Comparison of ENCODE assay signal across 25 cellular contexts in the genomic region with DNA sequence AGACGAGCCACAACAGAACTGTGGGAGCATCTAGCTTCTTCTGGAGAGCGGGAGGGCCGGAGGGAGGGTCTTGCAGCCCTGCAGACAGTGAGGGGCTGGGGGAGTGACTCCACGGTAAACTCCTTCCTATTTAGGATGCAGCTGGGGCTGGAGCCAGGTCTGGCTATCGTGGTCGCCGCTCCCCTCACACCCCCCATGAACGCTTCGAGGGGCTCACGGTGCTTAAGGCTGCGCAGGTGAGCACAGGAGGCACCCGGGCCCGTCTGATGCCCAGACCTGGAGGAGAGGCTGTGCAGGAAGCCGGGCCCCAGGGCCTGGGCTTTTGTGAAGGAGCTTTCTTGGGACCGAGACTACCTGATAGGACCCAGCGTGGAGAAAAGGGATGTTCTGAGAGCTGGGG. TPM values are rescaled to one million over a fixed set of nuclear protein-coding genes. Genes with fewer than 3 reads are reported as not detected.
DNase-seq lines count a peak whose midpoint lies in the region; ATAC-seq, FAIRE-seq and TF ChIP-seq lines count a peak whose summit lies in the region.
"Had no signal": no experiment of that assay in that cellular context is flagged by ENCODE, and none has a peak within 500 bp of the region (broad histone marks: within the 10 kb centered on the region; RNA-seq: fewer than 3 reads in every experiment).

No MANE protein-coding gene starts in this region.

- H3K9ac ChIP-seq in H1 (replicated peaks in 1 of 4; ENCODE audit: extremely low read depth in 1 of 4, low read depth in 3 of 4, low read length in 3 of 4), result no peak overlapping the region
- H3K9ac ChIP-seq in trophoblast cell (ENCODE audit: low read length), result no peak overlapping the region
- H3K9ac ChIP-seq: BLaER1 treated with 17β-estradiol and CSF1 and Interleukin-3, amounts not matched to agents 10 nM and 100 nM had no signal

- TF ChIP-seq RAD21 in H1 (IDR thresholded peaks at IDR 0.05 in 1 of 2, conservative IDR thresholded peaks at IDR 0.05 in 1 of 2; ENCODE audit: low read depth in 2 of 2, low read length in 2 of 2), result no peak

- no peak overlapping the region for H4K5ac ChIP-seq in H1 (ENCODE audit: insufficient read length, low read depth, low read length)

- H3K4me1 ChIP-seq in heart right ventricle, result peaks cover 0 to 54% (median 6%) of the 10 kb centered on the region in 9 donors
- peaks cover 0 to 3% (median 2%) of the 10 kb centered on the region in 4 experiments; a peak in 1 of 7 replicates for H3K4me1 ChIP-seq in H1 (replicated peaks in 1 of 4; ENCODE audit: control insufficient read depth in 3 of 4, insufficient read depth in 4 of 4, low read length in 3 of 4)
- H3K4me1 ChIP-seq in osteoblast (ENCODE audit: insufficient read depth, low read length), result no peaks in the 10 kb centered on the region
- no peaks in the 10 kb centered on the region for H3K4me1 ChIP-seq in trophoblast cell (ENCODE audit: control insufficient read depth in 1 of 2, insufficient read depth in 2 of 2, low read length in 2 of 2)
- H3K4me1 ChIP-seq: A549, BE2C had no signal

- H3K79me2 ChIP-seq in H1 (ENCODE audit: control insufficient read depth in 1 of 2, insufficient read depth in 2 of 2, low read length in 2 of 2) (no peaks in the 10 kb centered on the region), osteoblast (ENCODE audit: insufficient read depth, low read length) (peaks cover 7% of the 10 kb centered on the region), trophoblast cell (ENCODE audit: control insufficient read depth, insufficient read depth, low read length, poor library complexity) (no peaks in the 10 kb centered on the region)

- no peak for ATAC-seq in Right ventricle myocardium inferior
- no peak for ATAC-seq in heart right ventricle
- ATAC-seq: A549 had no signal

- H2BK20ac ChIP-seq in H1 (ENCODE audit: low read length), result no peak overlapping the region

- H4K12ac ChIP-seq in trophoblast cell (ENCODE audit: low read depth, low read length), result no peak overlapping the region

- H3K27me3 ChIP-seq in heart right ventricle (no peaks in the 10 kb centered on the region), H1 (replicated peaks in 1 of 4; ENCODE audit: control insufficient read depth in 3 of 4, extremely low read depth in 1 of 4, insufficient read depth in 3 of 4, low read length in 3 of 4) (no peaks in the 10 kb centered on the region), osteoblast (ENCODE audit: insufficient read depth, low read length) (no peaks in the 10 kb centered on the region), trophoblast cell (ENCODE audit: insufficient read depth, low read length) (no peaks in the 10 kb centered on the region)
- H3K27me3 ChIP-seq: BE2C had no signal

- 89 to 94% methylated on average over 16 of the region's 16 CpGs for WGBS in heart right ventricle, 2 donors
- 81% methylated on average over 14 of the region's 16 CpGs; no CpG with 5 or more reads in 1 of the 2 experiments for WGBS in H1 (ENCODE audit: extremely low coverage in 1 of 2, insufficient coverage in 1 of 2, insufficient read length in 1 of 2, insufficient replicate concordance in 2 of 2, low coverage in 1 of 2, low lambda C conversion rate in 2 of 2, missing lambda C conversion rate in 1 of 2), 2 experiments
- WGBS in trophoblast cell (ENCODE audit: extremely low coverage, insufficient coverage, insufficient read length), result no CpG with 5 or more reads among the region's 16 CpGs

- TF ChIP-seq EP300 in H1 (IDR thresholded peaks at IDR 0.05; ENCODE audit: borderline replicate concordance in 1 of 2, low read depth in 2 of 2, low read length in 2 of 2), result no peak

- TF ChIP-seq CTCF in heart right ventricle (IDR thresholded peaks at IDR 0.05) (no peak), 22Rv1 (IDR thresholded peaks at IDR 0.05) (no peak), H1 (IDR thresholded peaks at IDR 0.05; ENCODE audit: control extremely low read depth in 1 of 3, insufficient read depth in 1 of 3, low read depth in 1 of 3, low read length in 3 of 3) (no peak), osteoblast (IDR thresholded peaks at IDR 0.05; ENCODE audit: extremely low read depth, low read depth, low read length) (no peak)

- H3K4me3 ChIP-seq in heart right ventricle (no peak overlapping the region), H1 (ENCODE audit: extremely low read depth in 1 of 4, insufficient read depth in 2 of 4, low read depth in 3 of 4, low read length in 4 of 4) (no peak overlapping the region), osteoblast (ENCODE audit: insufficient read depth, low read length) (no peak overlapping the region), trophoblast cell (ENCODE audit: low read depth, low read length) (no peak overlapping the region)
- H3K4me3 ChIP-seq: A549; BLaER1 treated with 17β-estradiol and CSF1 and Interleukin-3, amounts not matched to agents 10 nM and 100 nM had no signal

- H3K4me2 ChIP-seq in H1 (ENCODE audit: insufficient read depth in 1 of 2, low read depth in 2 of 2, low read length in 2 of 2) (no peak overlapping the region), osteoblast (ENCODE audit: insufficient read depth, low read length) (no peak overlapping the region), trophoblast cell (ENCODE audit: low read length) (no peak overlapping the region)
- H3K4me2 ChIP-seq: A549; BLaER1 treated with 17β-estradiol and CSF1 and Interleukin-3, amounts not matched to agents 10 nM and 100 nM had no signal

- H3K4ac ChIP-seq in H1 (replicated peaks; ENCODE audit: insufficient read length, low read depth, low read length) (no peak overlapping the region), trophoblast cell (ENCODE audit: low read depth, low read length) (no peak overlapping the region)

- intact Hi-C loops in Right ventricle myocardium inferior (cut with DNase I), result no loop called here
- intact Hi-C loops in heart right ventricle (cut with DNase I), result no loop called here

- H3K27ac ChIP-seq in heart right ventricle, result no peak overlapping the region
- H3K27ac ChIP-seq in 22Rv1, result peak overlapping the region; percentile 25; the same call in 1 of the 2 replicates
- no peak overlapping the region for H3K27ac ChIP-seq in H1 (ENCODE audit: low read depth, low read length)
- H3K27ac ChIP-seq in osteoblast (ENCODE audit: low read depth, low read length), result no peak overlapping the region
- H3K27ac ChIP-seq in trophoblast cell (ENCODE audit: low read depth, low read length), result no peak overlapping the region
- H3K27ac ChIP-seq: A549; BLaER1 treated with 17β-estradiol and CSF1 and Interleukin-3, amounts not matched to agents 10 nM and 100 nM had no signal

- H3K79me1 ChIP-seq in H1 (ENCODE audit: low read depth, low read length) (no peaks in the 10 kb centered on the region), trophoblast cell (ENCODE audit: low read length) (no peaks in the 10 kb centered on the region)

- H4K20me1 ChIP-seq in H1 (replicated peaks in 1 of 2; ENCODE audit: control insufficient read depth in 1 of 2, insufficient read depth in 2 of 2, low read length in 2 of 2), result peaks cover 6 to 8% of the 10 kb centered on the region in 2 experiments
- H4K20me1 ChIP-seq in osteoblast (ENCODE audit: insufficient read depth, low read length), result peaks cover 16% of the 10 kb centered on the region

- H2BK15ac ChIP-seq in H1 (ENCODE audit: low read length), result no peak overlapping the region

- H3K23me2 ChIP-seq in H1 (ENCODE audit: low read depth, low read length), result no peaks in the 10 kb centered on the region

- no peak overlapping the region for H3K18ac ChIP-seq in H1 (ENCODE audit: extremely low read depth, low read length)
- no peak overlapping the region for H3K18ac ChIP-seq in trophoblast cell (ENCODE audit: low read length)

- DNase-seq in Right ventricle myocardium inferior (ENCODE audit: missing footprints) (peak; percentile 57), heart right ventricle (no peak), H1 (ENCODE audit: low read depth in 1 of 2, low spot score in 2 of 2) (no peak), osteoblast (ENCODE audit: insufficient read length, low spot score, missing footprints) (peak; percentile 63), GDM1 (lab: John Stamatoyannopoulos, UW) (no peak), trophoblast cell (no peak)
- DNase-seq: 8988T; ACHN; AML-193; BE2C; CD4-positive, alpha-beta T cell; CD8-positive, alpha-beta memory T cell; DMS 273 treated with DMSO at 0.1 percent for 48 hours; DMS79; EL; GF-D8; GOT3; H7; HCEC 1CT had no signal

- H3K36me3 ChIP-seq in heart right ventricle, result peaks cover 0 to 73% (median 20%) of the 10 kb centered on the region in 9 donors
- peaks cover 23 to 56% (median 43%) of the 10 kb centered on the region in 4 experiments for H3K36me3 ChIP-seq in H1 (ENCODE audit: control insufficient read depth in 2 of 4, insufficient read depth in 4 of 4, low read length in 3 of 4)
- H3K36me3 ChIP-seq in osteoblast (ENCODE audit: insufficient read depth, low read length), result peaks cover 67% of the 10 kb centered on the region
- H3K36me3 ChIP-seq in trophoblast cell (ENCODE audit: control insufficient read depth in 1 of 2, insufficient read depth in 2 of 2, low read length in 2 of 2), result peaks cover 46 to 47% of the 10 kb centered on the region in 2 experiments
- H3K36me3 ChIP-seq: BLaER1 treated with 17β-estradiol and CSF1 and Interleukin-3, amounts not matched to agents 10 nM and 100 nM had no signal

- H3K9me3 ChIP-seq in heart right ventricle (no peaks in the 10 kb centered on the region), H1 (ENCODE audit: insufficient read depth in 2 of 2, low read depth in 1 of 2, low read length in 1 of 2) (no peaks in the 10 kb centered on the region), osteoblast (ENCODE audit: low read depth, low read length) (no peaks in the 10 kb centered on the region), trophoblast cell (ENCODE audit: insufficient read depth, low read depth, low read length) (no peaks in the 10 kb centered on the region)
- H3K9me3 ChIP-seq: A549; BE2C; BLaER1 treated with 17β-estradiol and CSF1 and Interleukin-3, amounts not matched to agents 10 nM and 100 nM had no signal

- no peak for TF ChIP-seq POLR2A in H1 (IDR thresholded peaks at IDR 0.05; ENCODE audit: control extremely low read depth in 1 of 2, low read depth in 2 of 2, low read length in 2 of 2)

- H3K56ac ChIP-seq in H1 (replicated peaks; ENCODE audit: insufficient read length, low read depth, low read length), result no peak overlapping the region

- H2AFZ ChIP-seq in H1 (ENCODE audit: low read length), result no peak overlapping the region
- H2AFZ ChIP-seq in osteoblast (ENCODE audit: low read length), result no peak overlapping the region
- H2AFZ ChIP-seq in trophoblast cell (ENCODE audit: insufficient read depth, low read length, poor library complexity), result no peak overlapping the region

- H3K23ac ChIP-seq in H1 (ENCODE audit: insufficient read length) (no peak overlapping the region), trophoblast cell (ENCODE audit: low read length) (no peak overlapping the region)

- H2AK5ac ChIP-seq in H1 (ENCODE audit: low read depth, low read length) (no peak overlapping the region), trophoblast cell (ENCODE audit: low read length) (no peak overlapping the region)

- H3K14ac ChIP-seq in H1 (ENCODE audit: insufficient read length) (no peak overlapping the region), trophoblast cell (ENCODE audit: low read length) (no peak overlapping the region)

- H4K91ac ChIP-seq in H1 (replicated peaks; ENCODE audit: insufficient read length, low read length) (no peak overlapping the region), trophoblast cell (ENCODE audit: low read depth, low read length) (no peak overlapping the region)

- CTCF ChIA-PET in H1 (lab: Charles Lee; ENCODE audit: partially characterized antibody), result interaction anchor here (0.6 to 23.7 kb wide), 14 partner anchors 10 to 299 kb away, joined by 3 to 532 read pairs (median 7); a partner anchor contains a TSS

- H2BK5ac ChIP-seq in H1 (ENCODE audit: low read depth, low read length), result 0 out of 2 replicates have a peak overlapping the region, but pooled peaks have one; percentile 16
- H2BK5ac ChIP-seq in trophoblast cell (ENCODE audit: low read depth, low read length, poor library complexity), result no peak overlapping the region

- FAIRE-seq in H1 (lab: Jason Lieb, UNC), result no peak
- FAIRE-seq: A549, D721Med, GM18507 had no signal

- POLR2A ChIA-PET in H1 (lab: Charles Lee; ENCODE audit: partially characterized antibody), result interaction anchor here (0.6 to 27.1 kb wide), 6 partner anchors 5 to 258 kb away, joined by 3 to 588 read pairs (median 196); a partner anchor contains a TSS

- no peak overlapping the region for H2BK12ac ChIP-seq in H1 (ENCODE audit: low read depth, low read length)
- no peak overlapping the region for H2BK12ac ChIP-seq in trophoblast cell (ENCODE audit: low read length)

- H2BK120ac ChIP-seq in H1 (replicated peaks; ENCODE audit: low read depth, low read length) (no peak overlapping the region), trophoblast cell (ENCODE audit: insufficient read depth, low read length, poor library complexity) (no peak overlapping the region)

- H4K8ac ChIP-seq in H1 (ENCODE audit: extremely low read depth, insufficient read depth, low read length), result no peak overlapping the region; the same call in 1 of the 2 replicates
- H4K8ac ChIP-seq in trophoblast cell (ENCODE audit: low read depth, low read length), result no peak overlapping the region

RNA-seq across cellular contexts. Expression of a gene that starts 3.9 kb away (rescaled TPM):
- total RNA-seq in Right ventricle myocardium inferior (4.0 TPM), heart right ventricle (10 to 100 TPM in 2 of 10 donors, 1 to 10 TPM in 8; 2.4 to 14.6 (median 7.5) TPM), osteoblast (1.4 and 2.7 TPM in 2 replicates)
- polyA plus RNA-seq in heart right ventricle (10 to 100 TPM in 1 of 2 donors, 1 to 10 TPM in 1; 1.9 to 15.0 TPM), H1 (2011; rRNA removed) (9.9 and 13.9 TPM in 2 replicates)
- 9.0 and 9.9 TPM in 2 replicates for total RNA-seq in H1 (2021; fragmentation: NEBNext Ultra II Directional; extraction: Animal tissue kit (Norgen Biotek cat#: 25700))
- polyA plus RNA-seq in H1 (2011; cell fraction: cytosol; rRNA removed), result 12.7 TPM
- 82.1 TPM for polyA plus RNA-seq in H1 (2011; cell fraction: nucleus; rRNA removed)
- 10.9 to 15.6 TPM (median 13.3 TPM) in 4 replicates for polyA plus RNA-seq in H1 (2012, experiment 1 of 2)
- 7.5 TPM for polyA plus RNA-seq in H1 (2012, experiment 2 of 2)
- polyA plus RNA-seq in H1 (2013, experiment 1 of 2), result 5.5 TPM
- 4.9 TPM for polyA plus RNA-seq in H1 (2013, experiment 2 of 2)
- 5.6 and 5.7 TPM in 2 replicates for polyA minus RNA-seq in H1 (2011; rRNA and poly(A)+ RNA removed)
- 6.0 TPM for polyA minus RNA-seq in H1 (2011; cell fraction: cytosol; rRNA and poly(A)+ RNA removed)
- 17.2 TPM for polyA minus RNA-seq in H1 (2011; cell fraction: nucleus; rRNA and poly(A)+ RNA removed)
- 2.1 and 2.5 TPM in 2 replicates for polyA plus RNA-seq in trophoblast cell (2013)
- polyA plus RNA-seq: CD14-positive monocyte; CD8-positive, alpha-beta memory T cell had no signal

RNA-seq across cellular contexts. Expression of a gene that starts 8.6 kb away (rescaled TPM):
- 10.3 TPM for total RNA-seq in Right ventricle myocardium inferior
- total RNA-seq in heart right ventricle, result 10 to 100 TPM in 9 of 10 donors, 1 to 10 TPM in 1; 6.4 to 24.6 (median 16.0) TPM
- 10 to 100 TPM; 12.5 to 37.8 TPM for polyA plus RNA-seq in heart right ventricle
- total RNA-seq in H1 (2021; fragmentation: NEBNext Ultra II Directional; extraction: Animal tissue kit (Norgen Biotek cat#: 25700)), result 42.4 and 43.5 TPM in 2 replicates
- polyA plus RNA-seq in H1 (2011; rRNA removed), result 22.9 and 40.9 TPM in 2 replicates
- 34.9 TPM for polyA plus RNA-seq in H1 (2011; cell fraction: cytosol; rRNA removed)
- 89.3 TPM for polyA plus RNA-seq in H1 (2011; cell fraction: nucleus; rRNA removed)
- polyA plus RNA-seq in H1 (2012, experiment 1 of 2), result 28.7 to 51.3 TPM (median 45.4 TPM) in 4 replicates
- 27.7 TPM for polyA plus RNA-seq in H1 (2012, experiment 2 of 2)
- polyA plus RNA-seq in H1 (2013, experiment 1 of 2), result 33.4 TPM
- 30.6 TPM for polyA plus RNA-seq in H1 (2013, experiment 2 of 2)
- 14.7 and 16.0 TPM in 2 replicates for polyA minus RNA-seq in H1 (2011; rRNA and poly(A)+ RNA removed)
- polyA minus RNA-seq in H1 (2011; cell fraction: cytosol; rRNA and poly(A)+ RNA removed), result 21.8 TPM
- polyA minus RNA-seq in H1 (2011; cell fraction: nucleus; rRNA and poly(A)+ RNA removed), result 35.7 TPM
- 108 and 130 TPM in 2 replicates for total RNA-seq in osteoblast
- 17.1 and 17.9 TPM in 2 replicates for polyA plus RNA-seq in trophoblast cell (2013)
- polyA plus RNA-seq: CD14-positive monocyte had no signal

RNA-seq across cellular contexts. Expression of a gene that starts 14.2 kb away (rescaled TPM):
- total RNA-seq in Right ventricle myocardium inferior (1.2 TPM), heart right ventricle (1 to 10 TPM in 3 of 10 donors, under 1 TPM in 6, not detected in 1; 0.22 to 4.0 (median 0.55) TPM), osteoblast (4.0 and 5.0 TPM in 2 replicates)
- polyA plus RNA-seq in heart right ventricle (1 to 10 TPM in 1 of 2 donors, under 1 TPM in 1; 0.45 to 1.5 TPM), H1 (2011; rRNA removed) (71.2 and 77.0 TPM in 2 replicates)
- 47.4 and 47.7 TPM in 2 replicates for total RNA-seq in H1 (2021; fragmentation: NEBNext Ultra II Directional; extraction: Animal tissue kit (Norgen Biotek cat#: 25700))
- polyA plus RNA-seq in H1 (2011; cell fraction: cytosol; rRNA removed), result 75.6 TPM
- polyA plus RNA-seq in H1 (2011; cell fraction: nucleus; rRNA removed), result 85.8 TPM
- polyA plus RNA-seq in H1 (2012, experiment 1 of 2), result 46.7 to 59.8 TPM (median 55.0 TPM) in 4 replicates
- polyA plus RNA-seq in H1 (2012, experiment 2 of 2), result 40.3 TPM
- polyA plus RNA-seq in H1 (2013, experiment 1 of 2), result 51.4 TPM
- 48.1 TPM for polyA plus RNA-seq in H1 (2013, experiment 2 of 2)
- 21.4 and 28.2 TPM in 2 replicates for polyA minus RNA-seq in H1 (2011; rRNA and poly(A)+ RNA removed)
- 27.6 TPM for polyA minus RNA-seq in H1 (2011; cell fraction: cytosol; rRNA and poly(A)+ RNA removed)
- 55.8 TPM for polyA minus RNA-seq in H1 (2011; cell fraction: nucleus; rRNA and poly(A)+ RNA removed)
- polyA plus RNA-seq in trophoblast cell (2013), result 68.6 and 69.9 TPM in 2 replicates

RNA-seq across cellular contexts. Expression of a gene that starts 15.1 kb away (rescaled TPM):
- total RNA-seq in Right ventricle myocardium inferior, result 62.0 TPM
- 10 to 100 TPM; 64.8 to 95.5 (median 74.1) TPM for total RNA-seq in heart right ventricle
- polyA plus RNA-seq in heart right ventricle, result 10 to 100 TPM; 17.6 to 37.4 TPM
- total RNA-seq in H1 (2021; fragmentation: NEBNext Ultra II Directional; extraction: Animal tissue kit (Norgen Biotek cat#: 25700)), result 148 and 159 TPM in 2 replicates
- polyA plus RNA-seq in H1 (2011; rRNA removed), result 66.5 and 83.9 TPM in 2 replicates
- polyA plus RNA-seq in H1 (2011; cell fraction: cytosol; rRNA removed), result 90.3 TPM
- 161 TPM for polyA plus RNA-seq in H1 (2011; cell fraction: nucleus; rRNA removed)
- 75.8 to 102 TPM (median 96.4 TPM) in 4 replicates for polyA plus RNA-seq in H1 (2012, experiment 1 of 2)
- polyA plus RNA-seq in H1 (2012, experiment 2 of 2), result 103 TPM
- polyA plus RNA-seq in H1 (2013, experiment 1 of 2), result 86.0 TPM
- polyA plus RNA-seq in H1 (2013, experiment 2 of 2), result 70.7 TPM
- 132 and 136 TPM in 2 replicates for polyA minus RNA-seq in H1 (2011; rRNA and poly(A)+ RNA removed)
- polyA minus RNA-seq in H1 (2011; cell fraction: cytosol; rRNA and poly(A)+ RNA removed), result 57.0 TPM
- 43.7 TPM for polyA minus RNA-seq in H1 (2011; cell fraction: nucleus; rRNA and poly(A)+ RNA removed)
- total RNA-seq in osteoblast, result 65.7 and 77.1 TPM in 2 replicates
- polyA plus RNA-seq in trophoblast cell (2013), result 96.6 and 101 TPM in 2 replicates

RNA-seq across cellular contexts. Expression of a gene that starts 15.2 kb away (rescaled TPM):
- 7.8 TPM for total RNA-seq in Right ventricle myocardium inferior
- total RNA-seq in heart right ventricle, result 1 to 10 TPM; 1.8 to 5.7 (median 3.8) TPM
- polyA plus RNA-seq in heart right ventricle, result 10 to 100 TPM in 1 of 2 donors, 1 to 10 TPM in 1; 7.0 to 16.8 TPM
- 8.6 and 8.8 TPM in 2 replicates for total RNA-seq in H1 (2021; fragmentation: NEBNext Ultra II Directional; extraction: Animal tissue kit (Norgen Biotek cat#: 25700))
- 7.3 and 9.5 TPM in 2 replicates for polyA plus RNA-seq in H1 (2011; rRNA removed)
- polyA plus RNA-seq in H1 (2011; cell fraction: cytosol; rRNA removed), result 7.9 TPM
- 22.3 TPM for polyA plus RNA-seq in H1 (2011; cell fraction: nucleus; rRNA removed)
- polyA plus RNA-seq in H1 (2012, experiment 1 of 2), result 7.5 to 9.0 TPM (median 8.8 TPM) in 4 replicates
- 7.7 TPM for polyA plus RNA-seq in H1 (2012, experiment 2 of 2)
- polyA plus RNA-seq in H1 (2013, experiment 1 of 2), result 5.7 TPM
- 6.8 TPM for polyA plus RNA-seq in H1 (2013, experiment 2 of 2)
- polyA minus RNA-seq in H1 (2011; rRNA and poly(A)+ RNA removed), result 4.2 and 4.3 TPM in 2 replicates
- 8.6 TPM for polyA minus RNA-seq in H1 (2011; cell fraction: cytosol; rRNA and poly(A)+ RNA removed)
- polyA minus RNA-seq in H1 (2011; cell fraction: nucleus; rRNA and poly(A)+ RNA removed), result 6.1 TPM
- total RNA-seq in osteoblast, result 1.4 and 5.0 TPM in 2 replicates
- polyA plus RNA-seq in trophoblast cell (2013), result 2.2 and 2.9 TPM in 2 replicates
- total RNA-seq: CD4-positive, alpha-beta T cell had no signal
- polyA plus RNA-seq: CD8-positive, alpha-beta memory T cell had no signal

Comparison
In these comparisons a context has a peak if more than half of its experiments do, and no peak if none do; other contexts are left out.
1. DNase-seq: peak in Right ventricle myocardium inferior (single experiment) and osteoblast (single experiment); none in heart right ventricle (0 of 2), H1 (0 of 2), GDM1 (single experiment) and trophoblast cell (0 of 2).